1 cellular context compared by ENCODE assay signal in the genomic region with DNA sequence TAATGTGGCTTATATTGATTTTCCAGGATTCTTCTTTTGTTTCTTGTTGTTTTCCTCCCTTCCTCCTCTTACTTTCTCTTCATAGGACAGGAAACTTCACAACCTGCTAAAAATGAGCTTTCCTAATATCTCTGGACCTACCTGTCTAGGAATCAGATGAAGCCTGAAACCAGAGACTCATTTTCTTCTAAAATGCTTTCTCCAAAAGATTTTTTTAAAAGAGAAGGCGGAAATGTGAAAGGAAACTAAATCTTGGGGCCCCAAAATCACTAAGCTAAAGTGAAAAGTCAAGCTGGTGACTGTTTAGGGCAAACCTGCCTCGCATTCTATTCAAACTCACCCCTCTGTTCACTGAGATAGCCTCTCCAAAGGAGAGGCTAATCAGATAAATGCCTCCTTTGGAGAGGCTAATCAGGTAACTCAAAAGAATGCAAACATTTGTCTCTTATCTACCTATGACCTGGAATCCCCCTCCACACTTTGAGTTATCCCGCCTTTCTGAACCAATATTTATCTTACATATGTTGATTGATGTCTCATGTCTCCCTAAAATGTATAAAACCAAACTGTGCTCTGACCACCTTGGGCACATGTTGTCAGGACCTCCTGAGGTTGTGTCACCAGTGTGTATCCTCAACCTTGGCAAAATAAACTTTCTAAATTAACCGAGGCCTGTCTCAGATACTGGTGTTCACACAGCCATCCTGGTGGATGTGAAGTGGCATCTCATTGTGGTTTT.
TF ChIP-seq lines count a peak whose summit lies in the region.

No MANE protein-coding gene starts in this region.

TF ChIP-seq in HepG2, 621 proteins besides CTCF, POLR2A, EP300 and RAD21 (continued from another document and continues in another):
- TF ChIP-seq, protein P1, sequence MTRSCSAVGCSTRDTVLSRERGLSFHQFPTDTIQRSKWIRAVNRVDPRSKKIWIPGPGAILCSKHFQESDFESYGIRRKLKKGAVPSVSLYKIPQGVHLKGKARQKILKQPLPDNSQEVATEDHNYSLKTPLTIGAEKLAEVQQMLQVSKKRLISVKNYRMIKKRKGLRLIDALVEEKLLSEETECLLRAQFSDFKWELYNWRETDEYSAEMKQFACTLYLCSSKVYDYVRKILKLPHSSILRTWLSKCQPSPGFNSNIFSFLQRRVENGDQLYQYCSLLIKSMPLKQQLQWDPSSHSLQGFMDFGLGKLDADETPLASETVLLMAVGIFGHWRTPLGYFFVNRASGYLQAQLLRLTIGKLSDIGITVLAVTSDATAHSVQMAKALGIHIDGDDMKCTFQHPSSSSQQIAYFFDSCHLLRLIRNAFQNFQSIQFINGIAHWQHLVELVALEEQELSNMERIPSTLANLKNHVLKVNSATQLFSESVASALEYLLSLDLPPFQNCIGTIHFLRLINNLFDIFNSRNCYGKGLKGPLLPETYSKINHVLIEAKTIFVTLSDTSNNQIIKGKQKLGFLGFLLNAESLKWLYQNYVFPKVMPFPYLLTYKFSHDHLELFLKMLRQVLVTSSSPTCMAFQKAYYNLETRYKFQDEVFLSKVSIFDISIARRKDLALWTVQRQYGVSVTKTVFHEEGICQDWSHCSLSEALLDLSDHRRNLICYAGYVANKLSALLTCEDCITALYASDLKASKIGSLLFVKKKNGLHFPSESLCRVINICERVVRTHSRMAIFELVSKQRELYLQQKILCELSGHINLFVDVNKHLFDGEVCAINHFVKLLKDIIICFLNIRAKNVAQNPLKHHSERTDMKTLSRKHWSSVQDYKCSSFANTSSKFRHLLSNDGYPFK (CRISPR knock-in tag; IDR thresholded peaks at IDR 0.05; ENCODE audit: borderline replicate concordance): no peak
- TF ChIP-seq ZNF891 (CRISPR knock-in tag; IDR thresholded peaks at IDR 0.05) (no peak), SNRNP70 (IDR thresholded peaks at IDR 0.05; ENCODE audit: low read depth, low read length) (no peak), PITX1 (CRISPR knock-in tag; IDR thresholded peaks at IDR 0.05) (peak; percentile 83), FOXA3 (CRISPR knock-in tag; IDR thresholded peaks at IDR 0.05) (peak; percentile 84), SNAPC2 (CRISPR knock-in tag; IDR thresholded peaks at IDR 0.05) (0 out of 2 replicates have a peak, but pooled peaks have one; percentile 33), ZNF703 (CRISPR knock-in tag; IDR thresholded peaks at IDR 0.05; ENCODE audit: borderline replicate concordance) (peak; percentile 81; the same call in 1 of the 2 replicates), ZNF510 (CRISPR knock-in tag; IDR thresholded peaks at IDR 0.05; ENCODE audit: low read depth) (no peak), ZNF800 (CRISPR knock-in tag; IDR thresholded peaks at IDR 0.05) (no peak), MEF2D (CRISPR knock-in tag; IDR thresholded peaks at IDR 0.05) (no peak), ARNT (IDR thresholded peaks at IDR 0.05) (no peak), SYNCRIP (IDR thresholded peaks at IDR 0.05; ENCODE audit: insufficient read depth, low read depth, low read length) (no peak), SOX13 (IDR thresholded peaks at IDR 0.05) (0 out of 2 replicates have a peak, but pooled peaks have one; percentile 42), SOX13 (CRISPR knock-in tag; conservative IDR thresholded peaks at IDR 0.05 in 1 of 2, IDR thresholded peaks at IDR 0.05 in 1 of 2) (peak in 1 of 2 experiments; percentile 93; a peak in 2 of 4 replicates), RELA (CRISPR knock-in tag; IDR thresholded peaks at IDR 0.05) (peak; percentile 98; the same call in 1 of the 2 replicates), ZNF235 (CRISPR knock-in tag; IDR thresholded peaks at IDR 0.05; ENCODE audit: borderline replicate concordance) (no peak), ZFX (CRISPR knock-in tag; IDR thresholded peaks at IDR 0.05; ENCODE audit: low read depth) (0 out of 2 replicates have a peak, but pooled peaks have one; percentile 47), FOXC1 (CRISPR knock-in tag; IDR thresholded peaks at IDR 0.05; ENCODE audit: borderline replicate concordance) (peak; percentile 61; the same call in 1 of the 2 replicates), BRD4 (CRISPR knock-in tag; IDR thresholded peaks at IDR 0.05) (no peak), FOXJ3 (CRISPR knock-in tag; IDR thresholded peaks at IDR 0.05; ENCODE audit: borderline replicate concordance) (peak; percentile 87; the same call in 1 of the 2 replicates), MTF1 (CRISPR knock-in tag; IDR thresholded peaks at IDR 0.05) (no peak), ZNF816 (CRISPR knock-in tag; IDR thresholded peaks at IDR 0.05; ENCODE audit: borderline replicate concordance) (no peak), ZNF296 (CRISPR knock-in tag; conservative IDR thresholded peaks at IDR 0.05) (no peak), PBX3 (CRISPR knock-in tag; IDR thresholded peaks at IDR 0.05; ENCODE audit: borderline replicate concordance) (no peak)
- TF ChIP-seq, protein P2, sequence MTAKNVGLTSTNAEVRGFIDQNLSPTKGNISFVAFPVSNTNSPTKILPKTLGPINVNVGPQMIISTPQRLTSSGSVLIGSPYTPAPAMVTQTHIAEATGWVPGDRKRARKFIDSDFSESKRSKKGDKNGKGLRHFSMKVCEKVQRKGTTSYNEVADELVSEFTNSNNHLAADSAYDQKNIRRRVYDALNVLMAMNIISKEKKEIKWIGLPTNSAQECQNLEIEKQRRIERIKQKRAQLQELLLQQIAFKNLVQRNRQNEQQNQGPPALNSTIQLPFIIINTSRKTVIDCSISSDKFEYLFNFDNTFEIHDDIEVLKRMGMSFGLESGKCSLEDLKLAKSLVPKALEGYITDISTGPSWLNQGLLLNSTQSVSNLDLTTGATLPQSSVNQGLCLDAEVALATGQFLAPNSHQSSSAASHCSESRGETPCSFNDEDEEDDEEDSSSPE (CRISPR knock-in tag; IDR thresholded peaks at IDR 0.05): peak; percentile 83
- TF ChIP-seq, protein P3, sequence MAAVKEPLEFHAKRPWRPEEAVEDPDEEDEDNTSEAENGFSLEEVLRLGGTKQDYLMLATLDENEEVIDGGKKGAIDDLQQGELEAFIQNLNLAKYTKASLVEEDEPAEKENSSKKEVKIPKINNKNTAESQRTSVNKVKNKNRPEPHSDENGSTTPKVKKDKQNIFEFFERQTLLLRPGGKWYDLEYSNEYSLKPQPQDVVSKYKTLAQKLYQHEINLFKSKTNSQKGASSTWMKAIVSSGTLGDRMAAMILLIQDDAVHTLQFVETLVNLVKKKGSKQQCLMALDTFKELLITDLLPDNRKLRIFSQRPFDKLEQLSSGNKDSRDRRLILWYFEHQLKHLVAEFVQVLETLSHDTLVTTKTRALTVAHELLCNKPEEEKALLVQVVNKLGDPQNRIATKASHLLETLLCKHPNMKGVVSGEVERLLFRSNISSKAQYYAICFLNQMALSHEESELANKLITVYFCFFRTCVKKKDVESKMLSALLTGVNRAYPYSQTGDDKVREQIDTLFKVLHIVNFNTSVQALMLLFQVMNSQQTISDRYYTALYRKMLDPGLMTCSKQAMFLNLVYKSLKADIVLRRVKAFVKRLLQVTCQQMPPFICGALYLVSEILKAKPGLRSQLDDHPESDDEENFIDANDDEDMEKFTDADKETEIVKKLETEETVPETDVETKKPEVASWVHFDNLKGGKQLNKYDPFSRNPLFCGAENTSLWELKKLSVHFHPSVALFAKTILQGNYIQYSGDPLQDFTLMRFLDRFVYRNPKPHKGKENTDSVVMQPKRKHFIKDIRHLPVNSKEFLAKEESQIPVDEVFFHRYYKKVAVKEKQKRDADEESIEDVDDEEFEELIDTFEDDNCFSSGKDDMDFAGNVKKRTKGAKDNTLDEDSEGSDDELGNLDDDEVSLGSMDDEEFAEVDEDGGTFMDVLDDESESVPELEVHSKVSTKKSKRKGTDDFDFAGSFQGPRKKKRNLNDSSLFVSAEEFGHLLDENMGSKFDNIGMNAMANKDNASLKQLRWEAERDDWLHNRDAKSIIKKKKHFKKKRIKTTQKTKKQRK (IDR thresholded peaks at IDR 0.05; ENCODE audit: low read length): no peak
- TF ChIP-seq, protein P4, sequence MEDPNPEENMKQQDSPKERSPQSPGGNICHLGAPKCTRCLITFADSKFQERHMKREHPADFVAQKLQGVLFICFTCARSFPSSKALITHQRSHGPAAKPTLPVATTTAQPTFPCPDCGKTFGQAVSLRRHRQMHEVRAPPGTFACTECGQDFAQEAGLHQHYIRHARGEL (CRISPR knock-in tag; IDR thresholded peaks at IDR 0.05): no peak
- TF ChIP-seq, protein P5, sequence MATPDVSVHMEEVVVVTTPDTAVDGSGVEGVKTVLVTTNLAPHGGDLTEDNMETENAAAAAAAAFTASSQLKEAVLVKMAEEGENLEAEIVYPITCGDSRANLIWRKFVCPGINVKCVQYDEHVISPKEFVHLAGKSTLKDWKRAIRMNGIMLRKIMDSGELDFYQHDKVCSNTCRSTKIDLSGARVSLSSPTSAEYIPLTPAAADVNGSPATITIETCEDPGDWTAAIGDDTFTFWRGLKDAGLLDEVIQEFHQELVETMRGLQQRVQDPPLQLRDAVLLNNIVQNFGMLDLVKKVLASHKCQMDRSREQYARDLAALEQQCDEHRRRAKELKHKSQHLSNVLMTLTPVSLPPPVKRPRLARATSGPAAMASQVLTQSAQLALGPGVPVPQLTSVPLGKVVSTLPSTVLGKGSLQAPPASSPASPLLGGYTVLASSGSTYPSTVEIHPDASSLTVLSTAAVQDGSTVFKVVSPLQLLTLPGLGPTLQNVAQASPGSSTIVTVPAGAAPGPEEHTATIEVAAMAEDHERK (CRISPR knock-in tag; IDR thresholded peaks at IDR 0.05; ENCODE audit: low read depth): no peak
- TF ChIP-seq, protein P6, sequence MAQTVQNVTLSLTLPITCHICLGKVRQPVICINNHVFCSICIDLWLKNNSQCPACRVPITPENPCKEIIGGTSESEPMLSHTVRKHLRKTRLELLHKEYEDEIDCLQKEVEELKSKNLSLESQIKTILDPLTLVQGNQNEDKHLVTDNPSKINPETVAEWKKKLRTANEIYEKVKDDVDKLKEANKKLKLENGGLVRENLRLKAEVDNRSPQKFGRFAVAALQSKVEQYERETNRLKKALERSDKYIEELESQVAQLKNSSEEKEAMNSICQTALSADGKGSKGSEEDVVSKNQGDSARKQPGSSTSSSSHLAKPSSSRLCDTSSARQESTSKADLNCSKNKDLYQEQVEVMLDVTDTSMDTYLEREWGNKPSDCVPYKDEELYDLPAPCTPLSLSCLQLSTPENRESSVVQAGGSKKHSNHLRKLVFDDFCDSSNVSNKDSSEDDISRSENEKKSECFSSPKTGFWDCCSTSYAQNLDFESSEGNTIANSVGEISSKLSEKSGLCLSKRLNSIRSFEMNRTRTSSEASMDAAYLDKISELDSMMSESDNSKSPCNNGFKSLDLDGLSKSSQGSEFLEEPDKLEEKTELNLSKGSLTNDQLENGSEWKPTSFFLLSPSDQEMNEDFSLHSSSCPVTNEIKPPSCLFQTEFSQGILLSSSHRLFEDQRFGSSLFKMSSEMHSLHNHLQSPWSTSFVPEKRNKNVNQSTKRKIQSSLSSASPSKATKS (CRISPR knock-in tag; IDR thresholded peaks at IDR 0.05): no peak
- TF ChIP-seq, protein P7, sequence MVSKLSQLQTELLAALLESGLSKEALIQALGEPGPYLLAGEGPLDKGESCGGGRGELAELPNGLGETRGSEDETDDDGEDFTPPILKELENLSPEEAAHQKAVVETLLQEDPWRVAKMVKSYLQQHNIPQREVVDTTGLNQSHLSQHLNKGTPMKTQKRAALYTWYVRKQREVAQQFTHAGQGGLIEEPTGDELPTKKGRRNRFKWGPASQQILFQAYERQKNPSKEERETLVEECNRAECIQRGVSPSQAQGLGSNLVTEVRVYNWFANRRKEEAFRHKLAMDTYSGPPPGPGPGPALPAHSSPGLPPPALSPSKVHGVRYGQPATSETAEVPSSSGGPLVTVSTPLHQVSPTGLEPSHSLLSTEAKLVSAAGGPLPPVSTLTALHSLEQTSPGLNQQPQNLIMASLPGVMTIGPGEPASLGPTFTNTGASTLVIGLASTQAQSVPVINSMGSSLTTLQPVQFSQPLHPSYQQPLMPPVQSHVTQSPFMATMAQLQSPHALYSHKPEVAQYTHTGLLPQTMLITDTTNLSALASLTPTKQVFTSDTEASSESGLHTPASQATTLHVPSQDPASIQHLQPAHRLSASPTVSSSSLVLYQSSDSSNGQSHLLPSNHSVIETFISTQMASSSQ (IDR thresholded peaks at IDR 0.05; ENCODE audit: low read depth): peak; percentile 69
- TF ChIP-seq, protein P7 (CRISPR knock-in tag; IDR thresholded peaks at IDR 0.05; ENCODE audit: borderline replicate concordance): peak; percentile 87; the same call in 1 of the 2 replicates
